28 cellular contexts compared by ENCODE assay signal in genomic region chr18:75110311-75110710, GRCh38.
"Had no signal": no experiment of that assay in that cellular context is flagged by ENCODE, and none has a peak within 500 bp of the region (broad histone marks: within the 10 kb centered on the region; RNA-seq: fewer than 3 reads in every experiment).

No MANE protein-coding gene starts in this region.

- ATAC-seq: naive thymus-derived CD4-positive, alpha-beta T cell; natural killer cell; pancreas; psoas muscle; right cardiac atrium; right lobe of liver; stimulated activated effector memory CD8-positive, alpha-beta T cell treated with anti-CD3 and anti-CD28 coated beads, Interleukin-12 subunit alpha, Interleukin-12 subunit beta, amount 100 ng/mL, for 72 hours; stimulated activated naive B cell treated with anti-CD40 and anti-IgM and Interleukin-4, amounts not matched to agents 10 μg/mL and 1 μg/mL and 100 μg/mL, for 72 hours had no signal

- H3K4me3 Mint-ChIP-seq: naive thymus-derived CD4-positive, alpha-beta T cell; natural killer cell; nephron; neural progenitor cell; stimulated activated effector memory CD8-positive, alpha-beta T cell treated with anti-CD3 and anti-CD28 coated beads, Interleukin-12 subunit alpha, Interleukin-12 subunit beta, amount 100 ng/mL, for 72 hours; stimulated activated naive B cell treated with anti-CD40 and anti-IgM and Interleukin-4, amounts not matched to agents 10 μg/mL and 1 μg/mL and 100 μg/mL, for 72 hours; stimulated activated naive CD8-positive, alpha-beta T cell treated with anti-CD3 and anti-CD28 coated beads, Interleukin-15, Interleukin-2, amounts not matched to agents 100 ng/mL and 50 ng/mL, for 24 hours had no signal

- H3K4me1 Mint-ChIP-seq: stimulated activated effector memory CD8-positive, alpha-beta T cell treated with anti-CD3 and anti-CD28 coated beads, Interleukin-12 subunit alpha, Interleukin-12 subunit beta, amount 100 ng/mL, for 72 hours; stimulated activated naive B cell treated with anti-CD40 and anti-IgM and Interleukin-4, amounts not matched to agents 10 μg/mL and 1 μg/mL and 100 μg/mL, for 72 hours had no signal

- H3K36me3 ChIP-seq: neural progenitor cell, pancreas, right lobe of liver, spleen, stomach, suprapubic skin, thoracic aorta, thyroid gland, tibial nerve, upper lobe of left lung, vagina had no signal

- H3K27ac ChIP-seq: neural progenitor cell, pancreas, psoas muscle, right lobe of liver, skin epidermis, spleen, suprapubic skin, thoracic aorta, thyroid gland, tibial nerve, upper lobe of left lung, vagina had no signal

- H3K36me3 Mint-ChIP-seq: naive thymus-derived CD4-positive, alpha-beta T cell; natural killer cell; neural progenitor cell; stimulated activated effector memory CD8-positive, alpha-beta T cell treated with anti-CD3 and anti-CD28 coated beads, Interleukin-12 subunit alpha, Interleukin-12 subunit beta, amount 100 ng/mL, for 72 hours; stimulated activated naive B cell treated with anti-CD40 and anti-IgM and Interleukin-4, amounts not matched to agents 10 μg/mL and 1 μg/mL and 100 μg/mL, for 72 hours had no signal

- H3K27me3 Mint-ChIP-seq: stimulated activated naive CD8-positive, alpha-beta T cell treated with anti-CD3 and anti-CD28 coated beads, Interleukin-15, Interleukin-2, amounts not matched to agents 100 ng/mL and 50 ng/mL, for 24 hours had no signal

- H3K9me3 Mint-ChIP-seq: natural killer cell; nephron; neural progenitor cell; stimulated activated effector memory CD8-positive, alpha-beta T cell treated with anti-CD3 and anti-CD28 coated beads, Interleukin-12 subunit alpha, Interleukin-12 subunit beta, amount 100 ng/mL, for 72 hours; stimulated activated naive CD8-positive, alpha-beta T cell treated with anti-CD3 and anti-CD28 coated beads, Interleukin-15, Interleukin-2, amounts not matched to agents 100 ng/mL and 50 ng/mL, for 24 hours had no signal

- H3K4me1 ChIP-seq: neural progenitor cell, pancreas, psoas muscle, right lobe of liver, spleen, stomach, suprapubic skin, thyroid gland, tibial nerve, upper lobe of left lung, vagina had no signal

- H3K9me3 ChIP-seq: pancreas, psoas muscle, right lobe of liver, spleen, stomach, suprapubic skin, thoracic aorta, thyroid gland, tibial nerve, upper lobe of left lung, vagina had no signal

- H3K27ac Mint-ChIP-seq: naive thymus-derived CD4-positive, alpha-beta T cell; natural killer cell; neural progenitor cell; progenitor cell of endocrine pancreas; stimulated activated effector memory CD8-positive, alpha-beta T cell treated with anti-CD3 and anti-CD28 coated beads, Interleukin-12 subunit alpha, Interleukin-12 subunit beta, amount 100 ng/mL, for 72 hours; stimulated activated naive B cell treated with anti-CD40 and anti-IgM and Interleukin-4, amounts not matched to agents 10 μg/mL and 1 μg/mL and 100 μg/mL, for 72 hours; stimulated activated naive CD8-positive, alpha-beta T cell treated with anti-CD3 and anti-CD28 coated beads, Interleukin-15, Interleukin-2, amounts not matched to agents 100 ng/mL and 50 ng/mL, for 24 hours had no signal

- H3K27me3 ChIP-seq: neural progenitor cell, pancreas, right lobe of liver, stomach, thyroid gland, tibial nerve, upper lobe of left lung, vagina had no signal

- H3K4me3 ChIP-seq: neural progenitor cell, pancreas, psoas muscle, right lobe of liver, skin epidermis, smooth muscle cell, spleen, stomach, suprapubic skin, thoracic aorta, thyroid gland, tibial nerve, upper lobe of left lung, vagina had no signal

- DNase-seq: naive thymus-derived CD4-positive, alpha-beta T cell; natural killer cell; occipital lobe; psoas muscle; spleen; stimulated activated CD4-positive, alpha-beta T cell treated with anti-CD3 and anti-CD28 coated beads, Interleukin-12 subunit alpha, Interleukin-12 subunit beta, amount 100 ng/mL, for 4 hours; stimulated activated CD4-positive, alpha-beta T cell treated with anti-CD3 and anti-CD28 coated beads, Interleukin-1b, Interleukin-23, amount 100 ng/mL, for 48 hours; stimulated activated CD4-positive, alpha-beta T cell treated with anti-CD3 and anti-CD28 coated beads, Interleukin-4, amount 100 ng/mL, for 1 hour; stimulated activated naive B cell treated with anti-CD40 and anti-IgM and Interleukin-4, amounts not matched to agents 10 μg/mL and 1 μg/mL and 100 μg/mL, for 72 hours; stimulated activated naive CD4-positive, alpha-beta T cell treated with Interleukin-2 at 50 U/mL for 16 hours; stomach; thyroid gland; trophoblast cell; upper lobe of left lung had no signal
